ENCODE assay signal across 9 cellular contexts in genomic region chr9:101235105-101235866, GRCh38.
DNase-seq lines count a peak whose midpoint lies in the region; ATAC-seq, FAIRE-seq and TF ChIP-seq lines count a peak whose summit lies in the region.
"Had no signal": no experiment of that assay in that cellular context is flagged by ENCODE, and none has a peak within 500 bp of the region (broad histone marks: within the 10 kb centered on the region; RNA-seq: fewer than 3 reads in every experiment).

No MANE protein-coding gene starts in this region.

- H3K79me2 ChIP-seq in keratinocyte (ENCODE audit: control insufficient read depth, insufficient read depth, low read length), result no peaks in the 10 kb centered on the region

- DNase-seq in GM18507 (ENCODE audit: extremely low spot score, insufficient read length, low read depth), result no peak
- no peak for DNase-seq in keratinocyte (ENCODE audit: low read depth, low spot score)
- DNase-seq in spleen, result no peak
- DNase-seq in omental fat pad (ENCODE audit: low spot score), result no peak
- no peak for DNase-seq in GM19240 (ENCODE audit: insufficient read length, low spot score)
- DNase-seq in T-helper 9 cell, result no peak
- DNase-seq: left cardiac atrium had no signal

- H3K4me2 ChIP-seq in keratinocyte (ENCODE audit: control insufficient read depth, extremely low read depth, insufficient read depth, low read depth, low read length), result no peak overlapping the region

- no peaks in the 10 kb centered on the region for H3K9me1 ChIP-seq in keratinocyte (ENCODE audit: control insufficient read depth, extremely low read depth, insufficient read depth, low read length)

- H4K20me1 ChIP-seq in keratinocyte (ENCODE audit: control insufficient read depth, extremely low read depth, insufficient read depth, low read length), result no peaks in the 10 kb centered on the region

- dilution Hi-C loops in keratinocyte (cut with MboI; ENCODE audit: extremely low pct_ligation_motif_present, low sequenced_read_pairs), result no loop called here

- no peaks in the 10 kb centered on the region for H3K9me3 ChIP-seq in keratinocyte (ENCODE audit: control insufficient read depth, low read depth, low read length)
- H3K9me3 ChIP-seq in spleen, result no peaks in the 10 kb centered on the region

- no peak overlapping the region for H2AFZ ChIP-seq in keratinocyte (ENCODE audit: control insufficient read depth, low read length)

- H3K27me3 ChIP-seq in keratinocyte (ENCODE audit: control insufficient read depth, extremely low read depth, insufficient read depth, low read length), result no peaks in the 10 kb centered on the region
- no peaks in the 10 kb centered on the region for H3K27me3 ChIP-seq in spleen (replicated peaks in 1 of 7)

- TF ChIP-seq CTCF in LNCAP (IDR thresholded peaks at IDR 0.05), result peak; percentile 69
- peak in 2 of 3 experiments; percentile 26 to 54 for TF ChIP-seq CTCF in keratinocyte (optimal IDR thresholded peaks at IDR 0.05 in 1 of 3, IDR thresholded peaks at IDR 0.05 in 1 of 3, conservative IDR thresholded peaks at IDR 0.05 in 1 of 3; ENCODE audit: extremely low read depth in 1 of 3, insufficient read depth in 2 of 3, low read length in 3 of 3)
- TF ChIP-seq CTCF in spleen (IDR thresholded peaks at IDR 0.05 in 8 of 11, conservative IDR thresholded peaks at IDR 0.05 in 3 of 11), result peak in 1 of 11 experiments; percentile 10
- TF ChIP-seq CTCF in omental fat pad (IDR thresholded peaks at IDR 0.05), result no peak

- intact Hi-C loops in spleen (cut with DNase I; ENCODE audit: low total_unique reads), result no loop called here

- H3K27ac ChIP-seq in keratinocyte (ENCODE audit: control insufficient read depth, insufficient read depth, low read length) (no peak overlapping the region), spleen (no peak overlapping the region)

- FAIRE-seq in GM18507 (lab: Jason Lieb, UNC), result peak; percentile 5
- no peak for FAIRE-seq in keratinocyte (lab: Jason Lieb, UNC)

- H3K9ac ChIP-seq in keratinocyte (ENCODE audit: control insufficient read depth, extremely low read depth, insufficient read depth, low read length), result no peak overlapping the region

- WGBS in spleen, 5 donors, result 37 to 45% (median 38%) methylated on average over 6 of the region's 6 CpGs

- ATAC-seq in SK-N-SH treated with all-trans-retinoic acid at 6 μM for 48 hours (peak; percentile 87), omental fat pad (ENCODE audit: low FRiP score) (no peak)

- H3K4me1 ChIP-seq in keratinocyte (ENCODE audit: control insufficient read depth, extremely low read depth, insufficient read depth, low read length) (no peaks in the 10 kb centered on the region), spleen (no peaks in the 10 kb centered on the region)

- no peak overlapping the region for H3K4me3 ChIP-seq in keratinocyte (ENCODE audit: control insufficient read depth in 2 of 3, extremely low read depth in 1 of 3, insufficient read depth in 2 of 3, low read depth in 1 of 3, low read length in 3 of 3)
- H3K4me3 ChIP-seq in spleen, result no peak overlapping the region

- H3K36me3 ChIP-seq in keratinocyte (ENCODE audit: control insufficient read depth in 2 of 2, extremely low read depth in 1 of 2, insufficient read depth in 2 of 2, low read length in 2 of 2), result no peaks in the 10 kb centered on the region
- no peaks in the 10 kb centered on the region for H3K36me3 ChIP-seq in spleen

- TF ChIP-seq POLR2A in spleen (IDR thresholded peaks at IDR 0.05), result no peak

TF ChIP-seq in SK-N-SH treated with all-trans-retinoic acid at 6 μM for 48 hours, 23 proteins besides CTCF, POLR2A, EP300 and RAD21 (continues in another document):
- TF ChIP-seq SNAI2 (CRISPR knock-in tag; IDR thresholded peaks at IDR 0.05) (no peak), ISL1 (CRISPR knock-in tag; IDR thresholded peaks at IDR 0.05) (no peak), ZC3H10 (CRISPR knock-in tag; IDR thresholded peaks at IDR 0.05) (no peak), CREB5 (CRISPR knock-in tag; IDR thresholded peaks at IDR 0.05; ENCODE audit: low read depth) (no peak), ARNTL (CRISPR knock-in tag; IDR thresholded peaks at IDR 0.05; ENCODE audit: borderline replicate concordance, low read depth) (no peak), TCF4 (CRISPR knock-in tag; IDR thresholded peaks at IDR 0.05; ENCODE audit: borderline replicate concordance) (no peak), ESRRG (CRISPR knock-in tag; IDR thresholded peaks at IDR 0.05) (no peak), TSHZ2 (CRISPR knock-in tag; IDR thresholded peaks at IDR 0.05) (no peak), ZNF70 (CRISPR knock-in tag; IDR thresholded peaks at IDR 0.05) (no peak), CSDC2 (CRISPR knock-in tag; IDR thresholded peaks at IDR 0.05) (no peak), POU6F1 (CRISPR knock-in tag; IDR thresholded peaks at IDR 0.05; ENCODE audit: borderline replicate concordance, low read depth) (no peak), ZNF565 (CRISPR knock-in tag; conservative IDR thresholded peaks at IDR 0.05; ENCODE audit: low read depth) (no peak), ZFP30 (CRISPR knock-in tag; IDR thresholded peaks at IDR 0.05) (no peak), GLIS3 (CRISPR knock-in tag; IDR thresholded peaks at IDR 0.05) (no peak)
- TF ChIP-seq, protein P1, sequence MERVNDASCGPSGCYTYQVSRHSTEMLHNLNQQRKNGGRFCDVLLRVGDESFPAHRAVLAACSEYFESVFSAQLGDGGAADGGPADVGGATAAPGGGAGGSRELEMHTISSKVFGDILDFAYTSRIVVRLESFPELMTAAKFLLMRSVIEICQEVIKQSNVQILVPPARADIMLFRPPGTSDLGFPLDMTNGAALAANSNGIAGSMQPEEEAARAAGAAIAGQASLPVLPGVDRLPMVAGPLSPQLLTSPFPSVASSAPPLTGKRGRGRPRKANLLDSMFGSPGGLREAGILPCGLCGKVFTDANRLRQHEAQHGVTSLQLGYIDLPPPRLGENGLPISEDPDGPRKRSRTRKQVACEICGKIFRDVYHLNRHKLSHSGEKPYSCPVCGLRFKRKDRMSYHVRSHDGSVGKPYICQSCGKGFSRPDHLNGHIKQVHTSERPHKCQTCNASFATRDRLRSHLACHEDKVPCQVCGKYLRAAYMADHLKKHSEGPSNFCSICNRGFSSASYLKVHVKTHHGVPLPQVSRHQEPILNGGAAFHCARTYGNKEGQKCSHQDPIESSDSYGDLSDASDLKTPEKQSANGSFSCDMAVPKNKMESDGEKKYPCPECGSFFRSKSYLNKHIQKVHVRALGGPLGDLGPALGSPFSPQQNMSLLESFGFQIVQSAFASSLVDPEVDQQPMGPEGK (CRISPR knock-in tag; IDR thresholded peaks at IDR 0.05; ENCODE audit: borderline replicate concordance), result no peak

Comparison
In these comparisons a context has a peak if more than half of its experiments do, and no peak if none do; other contexts are left out.
1. CTCF ChIP-seq: peak in LNCAP (single experiment) and keratinocyte (2 of 3); none in omental fat pad (0 of 3).